In the genomic region with DNA sequence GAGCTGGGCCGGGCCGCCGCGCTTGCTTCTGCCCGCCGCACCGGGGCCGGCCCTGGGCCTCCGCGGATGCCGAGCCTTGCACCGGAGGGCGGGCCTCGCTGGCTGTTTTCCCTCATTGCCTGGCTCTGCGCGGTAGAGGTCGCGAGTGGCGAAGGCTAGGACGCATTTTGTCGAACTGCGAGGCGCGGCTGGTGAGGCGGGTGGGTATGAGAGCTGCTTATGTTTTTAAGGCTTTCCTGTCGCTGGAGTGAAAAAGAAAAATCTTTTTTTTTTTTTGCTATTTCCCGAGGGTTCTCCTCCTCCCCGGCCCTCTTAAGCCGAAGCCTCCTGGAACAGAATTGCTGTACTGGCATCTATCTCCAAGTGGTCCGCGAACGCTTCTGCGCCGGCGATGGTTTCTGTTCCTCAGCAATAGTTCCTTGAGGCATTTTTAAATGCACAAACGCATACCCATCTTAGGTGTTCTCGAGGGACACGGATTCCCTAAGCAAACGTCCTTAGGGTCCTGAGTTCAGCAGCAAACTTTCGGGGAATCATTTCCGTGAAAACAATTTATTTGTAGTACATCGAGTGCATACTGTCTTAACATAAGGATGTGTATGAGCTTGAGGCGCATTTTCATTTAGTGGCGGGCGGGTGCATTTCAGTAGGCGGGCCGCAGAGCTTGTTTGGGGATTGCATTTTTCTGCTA, we compare ENCODE assay signal across 8 cellular contexts. TPM values are rescaled to one million over a fixed set of nuclear protein-coding genes. Genes with fewer than 3 reads are reported as not detected.
DNase-seq lines count a peak whose midpoint lies in the region; ATAC-seq and TF ChIP-seq lines count a peak whose summit lies in the region.

No MANE protein-coding gene starts in this region.

- 0 to 1% methylated on average over 12 to 22 of the region's 47 CpGs for WGBS in gastroesophageal sphincter (ENCODE audit: low coverage in 1 of 2), 2 donors

- H3K27me3 ChIP-seq in HUES48 (ENCODE audit: control insufficient read depth, insufficient read depth, low read length) (no peaks in the 10 kb centered on the region), gastroesophageal sphincter (no peaks in the 10 kb centered on the region)

- H3K9me3 ChIP-seq in HUES48 (ENCODE audit: control insufficient read depth, insufficient read depth, low read length), result no peaks in the 10 kb centered on the region
- no peaks in the 10 kb centered on the region for H3K9me3 ChIP-seq in gastroesophageal sphincter

- CTCF ChIA-PET in activated naive CD4-positive, alpha-beta T cell treated with anti-CD3 and anti-CD28 coated beads for 36 hours (lab: Charles Lee), result interaction anchor here (0.6 to 1.3 kb wide), 11 partner anchors 17 to 706 kb away, joined by 3 to 5 read pairs (median 3); a partner anchor contains a TSS

- DNase-seq in DMS53 treated with DMSO at 0.1 percent for 48 hours (lab: John Stamatoyannopoulos, UW; ENCODE audit: unreplicated experiment) (peak; percentile 89), RKO (ENCODE audit: low spot score) (peak; percentile 68), nucleus accumbens (lab: John Stamatoyannopoulos, UW) (peak in 52 of 56 donors; percentile 1 to 85 (median 69))
- DNase-seq in activated naive CD4-positive, alpha-beta T cell treated with anti-CD3 and anti-CD28 coated beads for 36 hours, result peak; percentile 81

- peak overlapping the region; percentile 99 for H3K27ac Mint-ChIP-seq in activated naive CD4-positive, alpha-beta T cell treated with anti-CD3 and anti-CD28 coated beads for 36 hours

- intact Hi-C loops in activated naive CD4-positive, alpha-beta T cell treated with anti-CD3 and anti-CD28 coated beads for 36 hours (cut with micrococcal nuclease), result loop anchor here (1.0 to 10.0 kb wide), 16 partner anchors 32 to 755 kb away; a partner anchor contains a TSS

- H3K27me3 Mint-ChIP-seq in activated naive CD4-positive, alpha-beta T cell treated with anti-CD3 and anti-CD28 coated beads for 36 hours (ENCODE audit: low read depth), result no peaks in the 10 kb centered on the region

- peak overlapping the region; percentile 91 for H3K27ac ChIP-seq in HUES48 (ENCODE audit: low read depth, low read length)
- H3K27ac ChIP-seq in gastroesophageal sphincter, result peak overlapping the region; percentile 67 to 97 (median 90)
- peak overlapping the region; percentile 72 for H3K27ac ChIP-seq in temporal lobe (ENCODE audit: low read depth, low read length)

- H3K9me3 Mint-ChIP-seq in activated naive CD4-positive, alpha-beta T cell treated with anti-CD3 and anti-CD28 coated beads for 36 hours, result peaks cover 14% of the 10 kb centered on the region

- peak overlapping the region; percentile 81 for H3K4me3 ChIP-seq in HUES48 (ENCODE audit: low read depth, low read length)
- peak overlapping the region; percentile 58 to 72 for H3K4me3 ChIP-seq in gastroesophageal sphincter

- TF ChIP-seq CTCF in gastroesophageal sphincter (IDR thresholded peaks at IDR 0.05), result no peak

- peak overlapping the region; percentile 69 for H3K9ac ChIP-seq in HUES48 (ENCODE audit: low read depth, low read length)

- ATAC-seq in GM21515 (IDR thresholded peaks at IDR 0.05; ENCODE audit: unreplicated experiment) (peak; percentile 45), gastroesophageal sphincter (peak; percentile 6)

- no peak for TF ChIP-seq EP300 in gastroesophageal sphincter (IDR thresholded peaks at IDR 0.05)

- peaks cover 59% of the 10 kb centered on the region for H3K36me3 Mint-ChIP-seq in activated naive CD4-positive, alpha-beta T cell treated with anti-CD3 and anti-CD28 coated beads for 36 hours (ENCODE audit: low read depth)

- TF ChIP-seq POLR2A in gastroesophageal sphincter (IDR thresholded peaks at IDR 0.05), result no peak

- H3K4me3 Mint-ChIP-seq in activated naive CD4-positive, alpha-beta T cell treated with anti-CD3 and anti-CD28 coated beads for 36 hours, result peak overlapping the region; percentile 94

- H3K4me1 ChIP-seq in HUES48 (ENCODE audit: control insufficient read depth, insufficient read depth, low read length) (peaks cover 21% of the 10 kb centered on the region), gastroesophageal sphincter (peaks cover 4 to 51% (median 15%) of the 10 kb centered on the region in 3 donors)

- peaks cover 71% of the 10 kb centered on the region for H3K4me1 Mint-ChIP-seq in activated naive CD4-positive, alpha-beta T cell treated with anti-CD3 and anti-CD28 coated beads for 36 hours (ENCODE audit: low read depth)

- H3K36me3 ChIP-seq in HUES48 (ENCODE audit: control insufficient read depth, insufficient read depth, low read length) (peaks cover 43% of the 10 kb centered on the region), gastroesophageal sphincter (peaks cover 0 to 32% of the 10 kb centered on the region in 2 donors)

RNA-seq across cellular contexts. Expression of a gene that starts 0.6 kb away (rescaled TPM):
- 10 to 100 TPM; 65.6 to 73.5 TPM for total RNA-seq in activated naive CD4-positive, alpha-beta T cell treated with anti-CD3 and anti-CD28 coated beads for 36 hours
- total RNA-seq in gastroesophageal sphincter, result 10 to 100 TPM; 29.0 to 52.0 (median 48.1) TPM
- 64.2 TPM for total RNA-seq in temporal lobe

Comparison
In these comparisons a context has a peak if more than half of its experiments do, and no peak if none do; other contexts are left out.
1. Peak in every context shown above with its lines: DNase-seq, ATAC-seq, H3K4me3 ChIP-seq and H3K27ac ChIP-seq.